8 cellular contexts compared by ENCODE assay signal in genomic region chr1:205680073-205680851, GRCh38. TPM values are rescaled to one million over a fixed set of nuclear protein-coding genes. Genes with fewer than 3 reads are reported as not detected.
DNase-seq lines count a peak whose midpoint lies in the region; ATAC-seq, FAIRE-seq and TF ChIP-seq lines count a peak whose summit lies in the region.

Gene SLC45A3, minus strand, starts transcription at chr1:205680509. Its CDS starts 15,853 bp downstream, at chr1:205664656.

- ATAC-seq in CD4-positive, CD25-positive, alpha-beta regulatory T cell (ENCODE audit: low read depth in 2 of 2): peak; percentile 44 to 58
- ATAC-seq in GM21526 (IDR thresholded peaks at IDR 0.05; ENCODE audit: low FRiP score, unreplicated experiment) (no peak), HG03439 (IDR thresholded peaks at IDR 0.05; ENCODE audit: unreplicated experiment) (no peak)

- FAIRE-seq in kidney (lab: Jason Lieb, UNC): no peak

- no peaks in the 10 kb centered on the region for H3K36me3 Mint-ChIP-seq in CD4-positive, CD25-positive, alpha-beta regulatory T cell

- DNase-seq in CD4-positive, CD25-positive, alpha-beta regulatory T cell: peak in 2 of 3 donors; percentile 12 to 23
- DNase-seq in SK-MEL-5 (ENCODE audit: low read depth, low spot score) (peak; percentile 40), T47D (ENCODE audit: low read depth in 1 of 2, low spot score in 1 of 2) (peak; percentile 52 to 72), kidney (peak; percentile 82)
- DNase-seq in stimulated activated CD4-positive, alpha-beta T cell treated with anti-CD3 and anti-CD28 coated beads, Interleukin-2, amount 100 ng/mL, for 24 hours: peak; percentile 56 to 57

- H3K9me3 ChIP-seq in CD4-positive, CD25-positive, alpha-beta regulatory T cell (ENCODE audit: control insufficient read depth in 2 of 2, low read length in 2 of 2): no peaks in the 10 kb centered on the region
- no peaks in the 10 kb centered on the region for H3K9me3 ChIP-seq in HEK293 (ENCODE audit: control insufficient read depth, insufficient read depth, low read depth, low read length)
- no peaks in the 10 kb centered on the region for H3K9me3 ChIP-seq in kidney (ENCODE audit: control insufficient read depth in 1 of 2, low read length in 2 of 2)

- TF ChIP-seq CTCF in HEK293 (tag by site-specific recombination; IDR thresholded peaks at IDR 0.05) (no peak), kidney (IDR thresholded peaks at IDR 0.05; ENCODE audit: borderline replicate concordance, extremely low read depth, insufficient read depth) (no peak)

- H3K9ac ChIP-seq in kidney (ENCODE audit: low read length in 2 of 2): peak within 1 kb of the TSS in 1 of 2 donors; percentile 77

- peaks cover 12% of the 10 kb centered on the region for H3K4me1 ChIP-seq in CD4-positive, CD25-positive, alpha-beta regulatory T cell (ENCODE audit: control insufficient read depth, insufficient read depth, low read length, poor library complexity, severe bottlenecking)
- H3K4me1 ChIP-seq in HEK293 (ENCODE audit: control insufficient read depth, insufficient read depth, low read length) (no peaks in the 10 kb centered on the region), kidney (ENCODE audit: control insufficient read depth in 1 of 2, insufficient read depth in 1 of 2, low read depth in 1 of 2, low read length in 2 of 2) (peaks cover 7 to 15% of the 10 kb centered on the region in 2 donors)

- H3K27me3 ChIP-seq in CD4-positive, CD25-positive, alpha-beta regulatory T cell (ENCODE audit: control insufficient read depth, insufficient read depth, low read length): peaks cover 11% of the 10 kb centered on the region

- no peak within 1 kb of the TSS for H3K4me3 ChIP-seq in CD4-positive, CD25-positive, alpha-beta regulatory T cell (ENCODE audit: low read depth, low read length)
- H3K4me3 ChIP-seq in HEK293 (ENCODE audit: low read depth, low read length) (peak within 1 kb of the TSS; percentile 67), kidney (ENCODE audit: low read length in 2 of 2) (peak within 1 kb of the TSS; percentile 56 to 71)

- POLR2A ChIA-PET in HEK293 (lab: Yijun Ruan, JAX): interaction anchor here (0.6 to 2.1 kb wide), 5 partner anchors 9 to 69 kb away, joined by 3 to 6 read pairs (median 3); partner anchors contain the start of genes ELK4 and NUCKS1

- CTCF ChIA-PET in HEK293 (lab: Yijun Ruan, JAX): interaction anchor here (0.6 to 6.3 kb wide), 7 partner anchors 19 to 571 kb away, joined by 3 to 65 read pairs (median 4); no protein-coding TSS in a partner anchor

- H3K4me1 Mint-ChIP-seq in CD4-positive, CD25-positive, alpha-beta regulatory T cell: peaks cover 0 to 12% (median 3%) of the 10 kb centered on the region in 4 donors

- peaks cover 0 to 3% (median 0%) of the 10 kb centered on the region in 7 donors for H3K9me3 Mint-ChIP-seq in CD4-positive, CD25-positive, alpha-beta regulatory T cell

- in situ Hi-C loops in SK-MEL-5 (cut with HindIII; ENCODE audit: low pct_unique_long_range_greater_than_20kb, low sequenced_read_pairs) (no loop called here), T47D (cut with HindIII; ENCODE audit: low pct_unique_long_range_greater_than_20kb, low sequenced_read_pairs) (no loop called here)

- no peak within 1 kb of the TSS for H3K27ac ChIP-seq in CD4-positive, CD25-positive, alpha-beta regulatory T cell (ENCODE audit: insufficient read depth, low read length, poor library complexity, severe bottlenecking)
- peak within 1 kb of the TSS; percentile 58; the same call in 1 of the 2 replicates for H3K27ac ChIP-seq in HEK293 (ENCODE audit: extremely low read depth, low read depth, low read length)
- H3K27ac ChIP-seq in kidney (ENCODE audit: low read depth in 2 of 2, low read length in 2 of 2): peak within 1 kb of the TSS in 1 of 2 donors; percentile 66

- no peak within 1 kb of the TSS for H3K27ac Mint-ChIP-seq in CD4-positive, CD25-positive, alpha-beta regulatory T cell

- intact Hi-C loops in kidney (cut with DNase I): no loop called here

- H3K27me3 Mint-ChIP-seq in CD4-positive, CD25-positive, alpha-beta regulatory T cell: peaks cover 41% of the 10 kb centered on the region

- peak within 1 kb of the TSS; percentile 76 to 82 (median 78) for H3K4me3 Mint-ChIP-seq in CD4-positive, CD25-positive, alpha-beta regulatory T cell

- H3K36me3 ChIP-seq in CD4-positive, CD25-positive, alpha-beta regulatory T cell (ENCODE audit: control insufficient read depth, insufficient read depth, low read length): no peaks in the 10 kb centered on the region
- H3K36me3 ChIP-seq in HEK293 (ENCODE audit: control insufficient read depth in 2 of 2, insufficient read depth in 1 of 2, low read length in 2 of 2): no peaks in the 10 kb centered on the region
- H3K36me3 ChIP-seq in kidney (ENCODE audit: control insufficient read depth in 1 of 2, insufficient read depth in 2 of 2, low read length in 2 of 2): no peaks in the 10 kb centered on the region

TF ChIP-seq in HEK293, 187 proteins besides CTCF, POLR2A, EP300 and RAD21 (continues in another document):
- no peak for TF ChIP-seq ZNF558 (tag by site-specific recombination; IDR thresholded peaks at IDR 0.05)
- TF ChIP-seq HOXD13 (CRISPR knock-in tag; IDR thresholded peaks at IDR 0.05; ENCODE audit: borderline replicate concordance): no peak
- no peak for TF ChIP-seq REPIN1 (tag by site-specific recombination; IDR thresholded peaks at IDR 0.05; ENCODE audit: low read depth)
- TF ChIP-seq ZNF114 (tag by site-specific recombination; IDR thresholded peaks at IDR 0.05): no peak
- no peak for TF ChIP-seq ZNF670 (tag by site-specific recombination; IDR thresholded peaks at IDR 0.05; ENCODE audit: low read depth)
- no peak for TF ChIP-seq ZFP37 (tag by site-specific recombination; IDR thresholded peaks at IDR 0.05)
- no peak for TF ChIP-seq ZNF10 (tag by site-specific recombination; IDR thresholded peaks at IDR 0.05)
- no peak for TF ChIP-seq ZNF596 (tag by site-specific recombination; IDR thresholded peaks at IDR 0.05)
- TF ChIP-seq ZNF426 (tag by site-specific recombination; IDR thresholded peaks at IDR 0.05): no peak
- no peak for TF ChIP-seq OSR2 (tag by site-specific recombination; IDR thresholded peaks at IDR 0.05)
- 0 out of 2 replicates have a peak, but pooled peaks have one; percentile 47 for TF ChIP-seq ZNF677 (tag by site-specific recombination; IDR thresholded peaks at IDR 0.05)
- 0 out of 2 replicates have a peak, but pooled peaks have one; percentile 32 for TF ChIP-seq ZBTB8A (tag by site-specific recombination; IDR thresholded peaks at IDR 0.05)
- TF ChIP-seq, protein P1, sequence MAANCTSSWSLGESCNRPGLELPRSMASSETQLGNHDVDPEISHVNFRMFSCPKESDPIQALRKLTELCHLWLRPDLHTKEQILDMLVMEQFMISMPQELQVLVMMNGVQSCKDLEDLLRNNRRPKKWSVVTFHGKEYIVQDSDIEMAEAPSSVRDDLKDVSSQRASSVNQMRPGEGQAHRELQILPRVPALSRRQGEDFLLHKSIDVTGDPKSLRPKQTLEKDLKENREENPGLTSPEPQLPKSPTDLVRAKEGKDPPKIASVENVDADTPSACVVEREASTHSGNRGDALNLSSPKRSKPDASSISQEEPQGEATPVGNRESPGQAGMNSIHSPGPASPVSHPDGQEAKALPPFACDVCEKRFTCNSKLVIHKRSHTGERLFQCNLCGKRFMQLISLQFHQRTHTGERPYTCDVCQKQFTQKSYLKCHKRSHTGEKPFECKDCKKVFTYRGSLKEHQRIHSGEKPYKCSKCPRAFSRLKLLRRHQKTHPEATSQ (tag by site-specific recombination; IDR thresholded peaks at IDR 0.05): no peak
- TF ChIP-seq KLF1 (tag by site-specific recombination; IDR thresholded peaks at IDR 0.05): no peak
- TF ChIP-seq, protein P2, sequence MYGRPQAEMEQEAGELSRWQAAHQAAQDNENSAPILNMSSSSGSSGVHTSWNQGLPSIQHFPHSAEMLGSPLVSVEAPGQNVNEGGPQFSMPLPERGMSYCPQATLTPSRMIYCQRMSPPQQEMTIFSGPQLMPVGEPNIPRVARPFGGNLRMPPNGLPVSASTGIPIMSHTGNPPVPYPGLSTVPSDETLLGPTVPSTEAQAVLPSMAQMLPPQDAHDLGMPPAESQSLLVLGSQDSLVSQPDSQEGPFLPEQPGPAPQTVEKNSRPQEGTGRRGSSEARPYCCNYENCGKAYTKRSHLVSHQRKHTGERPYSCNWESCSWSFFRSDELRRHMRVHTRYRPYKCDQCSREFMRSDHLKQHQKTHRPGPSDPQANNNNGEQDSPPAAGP (tag by site-specific recombination; IDR thresholded peaks at IDR 0.05): no peak
- no peak for TF ChIP-seq ZNF175 (tag by site-specific recombination; IDR thresholded peaks at IDR 0.05)
- TF ChIP-seq ZNF24 (tag by site-specific recombination; IDR thresholded peaks at IDR 0.05): no peak
- no peak for TF ChIP-seq ZNF133 (tag by site-specific recombination; IDR thresholded peaks at IDR 0.05)
- TF ChIP-seq ZNF521 (tag by site-specific recombination; IDR thresholded peaks at IDR 0.05): no peak
- TF ChIP-seq PATZ1 (tag by site-specific recombination; IDR thresholded peaks at IDR 0.05): peak; percentile 62
- no peak for TF ChIP-seq ZNF214 (tag by site-specific recombination; IDR thresholded peaks at IDR 0.05; ENCODE audit: borderline replicate concordance)
- no peak for TF ChIP-seq ZNF184 (tag by site-specific recombination; IDR thresholded peaks at IDR 0.05)
- no peak for TF ChIP-seq ZNF239 (tag by site-specific recombination; IDR thresholded peaks at IDR 0.05)

RNA-seq across cellular contexts. Expression of gene SLC45A3, which starts in this region (rescaled TPM):
- 0.74 TPM for total RNA-seq in CD4-positive, CD25-positive, alpha-beta regulatory T cell
- not detected for polyA plus RNA-seq in CD4-positive, CD25-positive, alpha-beta regulatory T cell
- 5.5 and 5.8 TPM in 2 replicates for total RNA-seq in SK-MEL-5 (2014; rRNA removed; shearing (Covaris generic))
- 6.9 and 7.8 TPM in 2 replicates for polyA plus RNA-seq in SK-MEL-5 (2015; cell fraction: cytosol; rRNA removed)
- 8.4 and 9.5 TPM in 2 replicates for polyA plus RNA-seq in SK-MEL-5 (2015; cell fraction: nucleus; rRNA removed)
- 7.2 TPM for total RNA-seq in kidney
- polyA plus RNA-seq in kidney (ENCODE audit: insufficient read depth, low read depth, low replicate concordance): 6.8 TPM

Comparison
In these comparisons a context has a peak if more than half of its experiments do, and no peak if none do; other contexts are left out.
1. Peak in DNase-seq and ATAC-seq in CD4-positive, CD25-positive, alpha-beta regulatory T cell; RNA of the gene not detected or under 1 TPM.
2. DNase-seq: peak in every context shown above with its lines; median percentile 82 in kidney; 62 in T47D; 56 in stimulated activated CD4-positive, alpha-beta T cell treated with anti-CD3 and anti-CD28 coated beads, Interleukin-2, amount 100 ng/mL, for 24 hours; 40 in SK-MEL-5; 18 in CD4-positive, CD25-positive, alpha-beta regulatory T cell.